ENCODE assay signal across 14 cellular contexts in the genomic region with DNA sequence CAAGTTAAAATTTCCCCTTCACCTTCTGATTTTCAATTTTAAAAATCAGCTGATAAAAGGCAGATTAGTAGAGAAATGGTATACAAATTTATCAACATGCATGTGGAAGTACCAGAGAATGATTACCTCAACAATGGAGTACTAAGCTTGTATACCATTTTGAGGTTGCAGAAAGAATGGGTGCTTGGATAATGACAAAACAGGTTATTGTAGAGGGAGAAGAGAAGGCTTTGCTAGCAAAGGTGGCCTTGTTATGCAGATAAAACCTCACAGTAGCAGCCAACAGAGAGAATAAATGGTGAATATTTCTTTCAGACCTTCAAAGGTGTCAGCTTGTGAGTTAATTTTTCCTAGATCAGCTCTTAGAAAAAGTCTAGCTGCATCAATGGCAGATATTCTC.
DNase-seq lines count a peak whose midpoint lies in the region; ATAC-seq and TF ChIP-seq lines count a peak whose summit lies in the region.
"Had no signal": no experiment of that assay in that cellular context is flagged by ENCODE, and none has a peak within 500 bp of the region (broad histone marks: within the 10 kb centered on the region; RNA-seq: fewer than 3 reads in every experiment).

No MANE protein-coding gene starts in this region.

- H3K9me3 ChIP-seq in HUES48 (ENCODE audit: control insufficient read depth, insufficient read depth, low read length), result no peaks in the 10 kb centered on the region
- H3K9me3 ChIP-seq: BE2C had no signal

- no peak overlapping the region for H3K9ac ChIP-seq in HUES48 (ENCODE audit: low read depth, low read length)
- H3K9ac ChIP-seq: KMS-11 had no signal

- ATAC-seq in WTC11 (peak; percentile 94), GM21528 (IDR thresholded peaks at IDR 0.05; ENCODE audit: low FRiP score, unreplicated experiment) (no peak)

- H3K27ac Mint-ChIP-seq in WTC11, result peak overlapping the region; percentile 81; the same call in 1 of the 2 replicates
- H3K27ac Mint-ChIP-seq: CD4-positive, alpha-beta T cell had no signal

- in situ Hi-C loops in GM13976 (cut with MboI; ENCODE audit: low sequenced_read_pairs, unreplicated experiment), result no loop called here

- CTCF ChIA-PET in WTC11 (lab: Charles Lee), result interaction anchor here (0.6 to 1.2 kb wide), 2 partner anchors 26 to 75 kb away, joined by 3 to 4 read pairs; no protein-coding TSS in a partner anchor

- H3K27ac ChIP-seq in HUES48 (ENCODE audit: low read depth, low read length), result peak overlapping the region; percentile 77
- H3K27ac ChIP-seq: KMS-11 had no signal

- POLR2A ChIA-PET in WTC11 (lab: Charles Lee), result no interaction called here

- no peaks in the 10 kb centered on the region for H3K36me3 Mint-ChIP-seq in WTC11

- H3K4me1 ChIP-seq in HUES48 (ENCODE audit: control insufficient read depth, insufficient read depth, low read length), result peaks cover 17% of the 10 kb centered on the region
- H3K4me1 ChIP-seq: BE2C had no signal

- H3K9me3 Mint-ChIP-seq in WTC11, result peaks cover 8% of the 10 kb centered on the region

- no peaks in the 10 kb centered on the region for H3K27me3 ChIP-seq in HUES48 (ENCODE audit: control insufficient read depth, insufficient read depth, low read length)
- H3K27me3 ChIP-seq: BE2C had no signal

- H3K4me3 Mint-ChIP-seq in WTC11, result peak overlapping the region; percentile 14; the same call in 1 of the 2 replicates
- H3K4me3 Mint-ChIP-seq: CD4-positive, alpha-beta T cell had no signal

- no peak overlapping the region for H3K4me3 ChIP-seq in HUES48 (ENCODE audit: low read depth, low read length)

- H3K36me3 ChIP-seq in HUES48 (ENCODE audit: control insufficient read depth, insufficient read depth, low read length), result no peaks in the 10 kb centered on the region
- H3K36me3 ChIP-seq: BE2C had no signal

- peaks cover 30% of the 10 kb centered on the region for H3K4me1 Mint-ChIP-seq in WTC11

- TF ChIP-seq CTCF in WTC11 (IDR thresholded peaks at IDR 0.05) (no peak), GM13976 (IDR thresholded peaks at IDR 0.05; ENCODE audit: borderline replicate concordance, control extremely low read depth, extremely low read depth, insufficient read depth, missing control alignments) (no peak)

- H3K27me3 Mint-ChIP-seq in WTC11 (ENCODE audit: low read depth), result no peaks in the 10 kb centered on the region
- H3K27me3 Mint-ChIP-seq: CD4-positive, alpha-beta T cell had no signal

- DNase-seq in WTC11 (ENCODE audit: low spot score) (no peak), iPS DF 19.7 (ENCODE audit: low read depth, low spot score) (peak; percentile 23), middle frontal gyrus (ENCODE audit: extremely low spot score, low spot score) (no peak), GM13976 (ENCODE audit: low spot score) (no peak), DMS153 (lab: John Stamatoyannopoulos, UW) (no peak)
- DNase-seq: ACHN; BE2C; C1 segment of cervical spinal cord; CD4-positive, alpha-beta T cell; DMS79 treated with DMSO at 0.1 percent for 48 hours; GF-D8 had no signal

TF ChIP-seq in WTC11, 78 proteins besides CTCF, POLR2A, EP300 and RAD21 (continues in another document):
- no peak for TF ChIP-seq IRF2 (CRISPR knock-in tag; IDR thresholded peaks at IDR 0.05; ENCODE audit: borderline replicate concordance, low read depth)
- no peak for TF ChIP-seq CBFB (CRISPR knock-in tag; IDR thresholded peaks at IDR 0.05; ENCODE audit: low read depth)
- TF ChIP-seq, protein P1, sequence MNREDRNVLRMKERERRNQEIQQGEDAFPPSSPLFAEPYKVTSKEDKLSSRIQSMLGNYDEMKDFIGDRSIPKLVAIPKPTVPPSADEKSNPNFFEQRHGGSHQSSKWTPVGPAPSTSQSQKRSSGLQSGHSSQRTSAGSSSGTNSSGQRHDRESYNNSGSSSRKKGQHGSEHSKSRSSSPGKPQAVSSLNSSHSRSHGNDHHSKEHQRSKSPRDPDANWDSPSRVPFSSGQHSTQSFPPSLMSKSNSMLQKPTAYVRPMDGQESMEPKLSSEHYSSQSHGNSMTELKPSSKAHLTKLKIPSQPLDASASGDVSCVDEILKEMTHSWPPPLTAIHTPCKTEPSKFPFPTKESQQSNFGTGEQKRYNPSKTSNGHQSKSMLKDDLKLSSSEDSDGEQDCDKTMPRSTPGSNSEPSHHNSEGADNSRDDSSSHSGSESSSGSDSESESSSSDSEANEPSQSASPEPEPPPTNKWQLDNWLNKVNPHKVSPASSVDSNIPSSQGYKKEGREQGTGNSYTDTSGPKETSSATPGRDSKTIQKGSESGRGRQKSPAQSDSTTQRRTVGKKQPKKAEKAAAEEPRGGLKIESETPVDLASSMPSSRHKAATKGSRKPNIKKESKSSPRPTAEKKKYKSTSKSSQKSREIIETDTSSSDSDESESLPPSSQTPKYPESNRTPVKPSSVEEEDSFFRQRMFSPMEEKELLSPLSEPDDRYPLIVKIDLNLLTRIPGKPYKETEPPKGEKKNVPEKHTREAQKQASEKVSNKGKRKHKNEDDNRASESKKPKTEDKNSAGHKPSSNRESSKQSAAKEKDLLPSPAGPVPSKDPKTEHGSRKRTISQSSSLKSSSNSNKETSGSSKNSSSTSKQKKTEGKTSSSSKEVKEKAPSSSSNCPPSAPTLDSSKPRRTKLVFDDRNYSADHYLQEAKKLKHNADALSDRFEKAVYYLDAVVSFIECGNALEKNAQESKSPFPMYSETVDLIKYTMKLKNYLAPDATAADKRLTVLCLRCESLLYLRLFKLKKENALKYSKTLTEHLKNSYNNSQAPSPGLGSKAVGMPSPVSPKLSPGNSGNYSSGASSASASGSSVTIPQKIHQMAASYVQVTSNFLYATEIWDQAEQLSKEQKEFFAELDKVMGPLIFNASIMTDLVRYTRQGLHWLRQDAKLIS (CRISPR knock-in tag; IDR thresholded peaks at IDR 0.05; ENCODE audit: borderline replicate concordance), result no peak
- no peak for TF ChIP-seq SMAD4 (CRISPR knock-in tag; IDR thresholded peaks at IDR 0.05)
- TF ChIP-seq, protein P2, sequence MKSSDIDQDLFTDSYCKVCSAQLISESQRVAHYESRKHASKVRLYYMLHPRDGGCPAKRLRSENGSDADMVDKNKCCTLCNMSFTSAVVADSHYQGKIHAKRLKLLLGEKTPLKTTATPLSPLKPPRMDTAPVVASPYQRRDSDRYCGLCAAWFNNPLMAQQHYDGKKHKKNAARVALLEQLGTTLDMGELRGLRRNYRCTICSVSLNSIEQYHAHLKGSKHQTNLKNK (CRISPR knock-in tag; IDR thresholded peaks at IDR 0.05), result no peak
- no peak for TF ChIP-seq CDX4 (CRISPR knock-in tag; IDR thresholded peaks at IDR 0.05; ENCODE audit: borderline replicate concordance)
- TF ChIP-seq, protein P3, sequence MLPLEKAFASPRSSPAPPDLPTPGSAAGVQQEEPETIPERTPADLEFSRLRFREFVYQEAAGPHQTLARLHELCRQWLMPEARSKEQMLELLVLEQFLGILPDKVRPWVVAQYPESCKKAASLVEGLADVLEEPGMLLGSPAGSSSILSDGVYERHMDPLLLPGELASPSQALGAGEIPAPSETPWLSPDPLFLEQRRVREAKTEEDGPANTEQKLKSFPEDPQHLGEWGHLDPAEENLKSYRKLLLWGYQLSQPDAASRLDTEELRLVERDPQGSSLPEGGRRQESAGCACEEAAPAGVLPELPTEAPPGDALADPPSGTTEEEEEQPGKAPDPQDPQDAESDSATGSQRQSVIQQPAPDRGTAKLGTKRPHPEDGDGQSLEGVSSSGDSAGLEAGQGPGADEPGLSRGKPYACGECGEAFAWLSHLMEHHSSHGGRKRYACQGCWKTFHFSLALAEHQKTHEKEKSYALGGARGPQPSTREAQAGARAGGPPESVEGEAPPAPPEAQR (CRISPR knock-in tag; IDR thresholded peaks at IDR 0.05), result no peak
- no peak for TF ChIP-seq SMAD3 (CRISPR knock-in tag; IDR thresholded peaks at IDR 0.05; ENCODE audit: borderline replicate concordance)
- no peak for TF ChIP-seq NR3C1 (CRISPR knock-in tag; conservative IDR thresholded peaks at IDR 0.05; ENCODE audit: low read depth)
- no peak for TF ChIP-seq JUN (CRISPR knock-in tag; IDR thresholded peaks at IDR 0.05)
- no peak for TF ChIP-seq TEAD4 (CRISPR knock-in tag; IDR thresholded peaks at IDR 0.05)
- TF ChIP-seq, protein P4, sequence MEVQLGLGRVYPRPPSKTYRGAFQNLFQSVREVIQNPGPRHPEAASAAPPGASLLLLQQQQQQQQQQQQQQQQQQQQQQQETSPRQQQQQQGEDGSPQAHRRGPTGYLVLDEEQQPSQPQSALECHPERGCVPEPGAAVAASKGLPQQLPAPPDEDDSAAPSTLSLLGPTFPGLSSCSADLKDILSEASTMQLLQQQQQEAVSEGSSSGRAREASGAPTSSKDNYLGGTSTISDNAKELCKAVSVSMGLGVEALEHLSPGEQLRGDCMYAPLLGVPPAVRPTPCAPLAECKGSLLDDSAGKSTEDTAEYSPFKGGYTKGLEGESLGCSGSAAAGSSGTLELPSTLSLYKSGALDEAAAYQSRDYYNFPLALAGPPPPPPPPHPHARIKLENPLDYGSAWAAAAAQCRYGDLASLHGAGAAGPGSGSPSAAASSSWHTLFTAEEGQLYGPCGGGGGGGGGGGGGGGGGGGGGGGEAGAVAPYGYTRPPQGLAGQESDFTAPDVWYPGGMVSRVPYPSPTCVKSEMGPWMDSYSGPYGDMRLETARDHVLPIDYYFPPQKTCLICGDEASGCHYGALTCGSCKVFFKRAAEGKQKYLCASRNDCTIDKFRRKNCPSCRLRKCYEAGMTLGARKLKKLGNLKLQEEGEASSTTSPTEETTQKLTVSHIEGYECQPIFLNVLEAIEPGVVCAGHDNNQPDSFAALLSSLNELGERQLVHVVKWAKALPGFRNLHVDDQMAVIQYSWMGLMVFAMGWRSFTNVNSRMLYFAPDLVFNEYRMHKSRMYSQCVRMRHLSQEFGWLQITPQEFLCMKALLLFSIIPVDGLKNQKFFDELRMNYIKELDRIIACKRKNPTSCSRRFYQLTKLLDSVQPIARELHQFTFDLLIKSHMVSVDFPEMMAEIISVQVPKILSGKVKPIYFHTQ (CRISPR knock-in tag; IDR thresholded peaks at IDR 0.05), result no peak
